In genomic region chr20:49216991-49217578, GRCh38 we compare ENCODE assay signal across 8 cellular contexts. TPM values are rescaled to one million over a fixed set of nuclear protein-coding genes. Genes with fewer than 3 reads are reported as not detected.
A peak's percentile ranks its signal among the peaks of the same experiment; 100 is the strongest.
DNase-seq lines count a peak whose midpoint lies in the region; ATAC-seq and TF ChIP-seq lines count a peak whose summit lies in the region.

No MANE protein-coding gene starts in this region.

- peak overlapping the region; percentile 32 for H3K4me3 ChIP-seq in left ventricle myocardium inferior

- H3K9me3 ChIP-seq in T-helper 17 cell (ENCODE audit: control insufficient read depth, low read length, poor library complexity, severe bottlenecking) = no peaks in the 10 kb centered on the region
- H3K9me3 ChIP-seq in left ventricle myocardium inferior (replicated peaks) = no peaks in the 10 kb centered on the region

- no peak overlapping the region for H3K4me3 Mint-ChIP-seq in T-helper 17 cell

- peak; percentile 91 for TF ChIP-seq CTCF in left ventricle myocardium inferior (IDR thresholded peaks at IDR 0.05; ENCODE audit: borderline replicate concordance)

- H3K27ac Mint-ChIP-seq in T-helper 17 cell = no peak overlapping the region

- peaks cover 9% of the 10 kb centered on the region for H3K36me3 ChIP-seq in left ventricle myocardium inferior

- no peaks in the 10 kb centered on the region for H3K27me3 ChIP-seq in left ventricle myocardium inferior (ENCODE audit: low read depth)

- ATAC-seq in T-helper 17 cell (peak; percentile 35), GM19324 (IDR thresholded peaks at IDR 0.05; ENCODE audit: low FRiP score, unreplicated experiment) (no peak)

- DNase-seq in activated gamma-delta T cell treated with Interleukin-2 at 50 U/mL for 16 hours = peak; percentile 96
- no peak for DNase-seq in activated gamma-delta T cell (lab: John Stamatoyannopoulos, UW)
- DNase-seq in NCI-H2029 (lab: John Stamatoyannopoulos, UW) = peak; percentile 81
- DNase-seq in T-helper 17 cell = peak; percentile 82 to 91 (median 83)
- DNase-seq in amniotic epithelial cell (ENCODE audit: low read depth) = peak; percentile 80
- peak; percentile 91 for DNase-seq in left ventricle myocardium inferior
- peak; percentile 89 for DNase-seq in renal cortical epithelial cell (ENCODE audit: low read depth)

- no peak overlapping the region for H3K27ac ChIP-seq in left ventricle myocardium inferior (replicated peaks)

- peaks cover 22% of the 10 kb centered on the region for H3K4me1 Mint-ChIP-seq in T-helper 17 cell

- peaks cover 6% of the 10 kb centered on the region for H3K36me3 Mint-ChIP-seq in T-helper 17 cell (ENCODE audit: low read depth)

- no peaks in the 10 kb centered on the region for H3K27me3 Mint-ChIP-seq in T-helper 17 cell

- intact Hi-C loops in left ventricle myocardium inferior (cut with micrococcal nuclease) = loop anchor here (2.0 kb wide), 1 partner anchor 84 kb away; no protein-coding TSS in a partner anchor

- peaks cover 20% of the 10 kb centered on the region for H3K4me1 ChIP-seq in left ventricle myocardium inferior

RNA-seq across cellular contexts. Expression of gene DDX27, which starts 2.1 kb away (rescaled TPM):
- total RNA-seq in T-helper 17 cell (10 to 100 TPM; 84.1 to 87.5 TPM), left ventricle myocardium inferior (14.6 TPM), renal cortical epithelial cell (50.5 and 61.1 TPM in 2 replicates)

RNA-seq across cellular contexts. Expression of gene STAU1, which starts 29.0 kb away (rescaled TPM):
- total RNA-seq in T-helper 17 cell (10 to 100 TPM; 45.6 to 62.5 TPM), left ventricle myocardium inferior (63.4 TPM), renal cortical epithelial cell (47.2 and 117 TPM in 2 replicates)
